Comparison of ENCODE assay signal across 25 cellular contexts in the genomic region with DNA sequence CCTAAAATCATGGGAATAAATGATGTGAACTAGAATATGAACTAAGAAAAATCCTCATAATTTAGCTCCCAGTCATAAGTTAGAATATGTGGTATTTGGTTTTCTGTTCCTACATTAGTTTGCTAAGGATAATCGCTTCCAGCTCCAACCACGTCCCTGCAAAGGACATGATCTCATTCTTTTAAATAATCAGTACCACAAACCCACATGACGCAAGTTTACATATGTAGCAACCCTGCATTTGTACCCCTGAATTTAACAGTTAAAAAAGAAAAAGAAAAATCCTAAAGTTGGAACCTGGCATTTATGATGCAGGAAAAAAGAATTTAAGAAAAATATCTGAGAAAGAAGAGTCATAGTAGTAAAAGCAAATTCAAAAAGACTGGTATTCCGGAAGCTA. TPM values are rescaled to one million over a fixed set of nuclear protein-coding genes. Genes with fewer than 3 reads are reported as not detected.
A peak's percentile ranks its signal among the peaks of the same experiment; 100 is the strongest.
DNase-seq lines count a peak whose midpoint lies in the region; ATAC-seq, FAIRE-seq and TF ChIP-seq lines count a peak whose summit lies in the region.
"Had no signal": no experiment of that assay in that cellular context is flagged by ENCODE, and none has a peak within 500 bp of the region (broad histone marks: within the 10 kb centered on the region; RNA-seq: fewer than 3 reads in every experiment).

No MANE protein-coding gene starts in this region.

- TF ChIP-seq CTCF in AG04449 (IDR thresholded peaks at IDR 0.05; ENCODE audit: insufficient read depth, low read length, missing control alignments): no peak
- TF ChIP-seq CTCF in astrocyte of the spinal cord (IDR thresholded peaks at IDR 0.05; ENCODE audit: low read depth, low read length): no peak
- no peak for TF ChIP-seq CTCF in hepatocyte (IDR thresholded peaks at IDR 0.05; ENCODE audit: poor library complexity)

- intact Hi-C loops in left colon (cut with DNase I, micrococcal nuclease): no loop called here

- peak overlapping the region; percentile 14 for H3K4me2 ChIP-seq in hepatocyte
- H3K4me2 ChIP-seq: A549 had no signal

- no peaks in the 10 kb centered on the region for H3K36me3 ChIP-seq in hepatocyte (replicated peaks; ENCODE audit: insufficient read depth, low read depth)

- ATAC-seq in left colon: no peak
- no peak for ATAC-seq in GM18867 (IDR thresholded peaks at IDR 0.05; ENCODE audit: unreplicated experiment)
- no peak for ATAC-seq in HG03469 (IDR thresholded peaks at IDR 0.05; ENCODE audit: unreplicated experiment)
- ATAC-seq: A549; effector memory CD8-positive, alpha-beta T cell; natural killer cell had no signal

- no peaks in the 10 kb centered on the region for H3K9me3 ChIP-seq in hepatocyte (ENCODE audit: low read depth)
- H3K9me3 ChIP-seq: A549 had no signal

- CTCF ChIA-PET in AG04449 (lab: Yijun Ruan, JAX): no interaction called here

- DNase-seq in AG04449 (ENCODE audit: low read depth, low spot score) (peak; percentile 40), HS-5 (ENCODE audit: low read depth) (peak; percentile 19), astrocyte of the spinal cord (ENCODE audit: low read depth, low spot score) (peak; percentile 51), hepatocyte (ENCODE audit: low spot score) (no peak), left colon (no peak), frontal cortex (ENCODE audit: low spot score in 2 of 2) (no peak)
- DNase-seq: activated CD4-positive, alpha-beta T cell treated with anti-CD3 and anti-CD28 coated beads for 48 hours; activated CD8-positive, alpha-beta memory T cell treated with anti-CD3 and anti-CD28 coated beads, Interleukin-2, amount 50 U/mL, for 4 hours; activated gamma-delta T cell treated with Interleukin-2 at 50 U/mL for 16 hours; amygdala; CD4-positive, CD25-positive, alpha-beta regulatory T cell; DMS153; effector memory CD8-positive, alpha-beta T cell; H9; mesendoderm; natural killer cell; NCI-H146; NCI-H446; NK-92 treated with Interleukin-12 subunit alpha and Interleukin-12 subunit beta, amount 100 ng/mL, for 24 hours; posterior cingulate gyrus had no signal

- no peak for FAIRE-seq in frontal cortex (lab: Jason Lieb, UNC)
- FAIRE-seq: A549, GM12891, TTC549 had no signal

- peak overlapping the region; percentile 21 for H3K27ac ChIP-seq in hepatocyte
- H3K27ac ChIP-seq: A549 had no signal

- no peak overlapping the region for H3K4me3 ChIP-seq in AG04449 (ENCODE audit: low read depth, low read length)
- H3K4me3 ChIP-seq in astrocyte of the spinal cord (ENCODE audit: low read depth, low read length): no peak overlapping the region
- no peak overlapping the region for H3K4me3 ChIP-seq in hepatocyte
- H3K4me3 ChIP-seq: A549 had no signal

- no peaks in the 10 kb centered on the region for H4K20me1 ChIP-seq in hepatocyte (ENCODE audit: insufficient read depth, poor library complexity, severe bottlenecking)

- H2AFZ ChIP-seq in hepatocyte: no peak overlapping the region

- H3K79me2 ChIP-seq in hepatocyte: peaks cover 58% of the 10 kb centered on the region

- in situ Hi-C loops in astrocyte of the spinal cord (cut with HindIII; ENCODE audit: low sequenced_read_pairs): no loop called here

- 56% methylated on average over 4 of the region's 4 CpGs for WGBS in hepatocyte (ENCODE audit: low lambda C conversion rate, missing lambda C conversion rate)

- POLR2A ChIA-PET in AG04449 (lab: Yijun Ruan, JAX): interaction anchor here (1.5 kb wide), 1 partner anchor 13 kb away, joined by 7 read pairs; the partner anchor contains the start of gene UBA6

- no peaks in the 10 kb centered on the region for H3K27me3 ChIP-seq in hepatocyte

- H3K4me1 ChIP-seq in hepatocyte (ENCODE audit: insufficient read depth): no peaks in the 10 kb centered on the region

- no peaks in the 10 kb centered on the region for H3K9me2 ChIP-seq in hepatocyte (replicated peaks; ENCODE audit: insufficient read depth)

RNA-seq across cellular contexts. Expression of gene UBA6, which starts 13.3 kb away (rescaled TPM):
- total RNA-seq in hepatocyte: 96.1 and 123 TPM in 2 replicates
- 13.3 and 15.8 TPM in 2 replicates for polyA plus RNA-seq in hepatocyte
- total RNA-seq in left colon: 10 to 100 TPM; 45.0 to 54.7 TPM
- total RNA-seq in frontal cortex: 115 TPM

Comparison
In these comparisons a context has a peak if more than half of its experiments do, and no peak if none do; other contexts are left out.
1. DNase-seq: peak in AG04449 (single experiment), HS-5 (single experiment) and astrocyte of the spinal cord (single experiment); none in hepatocyte (single experiment), left colon (0 of 2) and frontal cortex (0 of 2).